Comparison of ENCODE assay signal across 1 cellular context in the genomic region with DNA sequence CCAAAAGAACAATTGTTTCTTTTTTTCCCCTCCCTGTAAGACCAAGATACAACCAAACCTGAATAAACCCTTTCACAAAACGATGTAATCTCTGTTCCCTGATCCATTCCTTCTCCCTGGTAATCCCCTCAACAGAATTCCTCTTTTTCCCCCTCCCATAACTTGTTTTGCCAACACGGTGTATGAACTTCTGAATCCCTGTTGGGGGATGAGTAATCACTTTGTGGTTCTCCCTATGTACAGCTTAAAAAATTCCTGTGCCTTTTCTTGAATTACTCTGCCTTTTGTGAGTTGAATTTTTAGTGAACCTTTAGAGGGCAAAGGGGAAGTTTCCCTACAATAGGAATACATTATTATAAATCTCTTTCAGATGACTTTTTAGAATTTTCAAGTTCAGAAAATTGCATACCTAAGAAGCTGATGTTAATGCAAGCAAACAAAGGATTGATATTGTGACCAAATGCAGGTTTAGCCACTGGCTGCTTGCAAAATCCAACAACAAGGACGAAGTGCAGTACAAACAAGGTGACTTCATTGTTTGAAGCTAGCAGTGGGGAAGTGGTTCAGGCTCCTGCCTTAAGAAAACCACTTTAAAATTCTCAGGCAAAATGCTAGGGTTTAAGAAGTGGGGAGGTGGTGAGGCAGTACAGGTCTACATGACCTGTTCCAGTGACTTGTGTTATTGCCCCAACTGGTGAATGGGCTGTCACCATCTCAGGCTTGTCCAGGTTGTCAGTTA.
TF ChIP-seq lines count a peak whose summit lies in the region.

No MANE protein-coding gene starts in this region.

TF ChIP-seq in GM23338, 12 proteins besides CTCF, POLR2A, EP300 and RAD21 (continued from another document):
- TF ChIP-seq, protein P1, sequence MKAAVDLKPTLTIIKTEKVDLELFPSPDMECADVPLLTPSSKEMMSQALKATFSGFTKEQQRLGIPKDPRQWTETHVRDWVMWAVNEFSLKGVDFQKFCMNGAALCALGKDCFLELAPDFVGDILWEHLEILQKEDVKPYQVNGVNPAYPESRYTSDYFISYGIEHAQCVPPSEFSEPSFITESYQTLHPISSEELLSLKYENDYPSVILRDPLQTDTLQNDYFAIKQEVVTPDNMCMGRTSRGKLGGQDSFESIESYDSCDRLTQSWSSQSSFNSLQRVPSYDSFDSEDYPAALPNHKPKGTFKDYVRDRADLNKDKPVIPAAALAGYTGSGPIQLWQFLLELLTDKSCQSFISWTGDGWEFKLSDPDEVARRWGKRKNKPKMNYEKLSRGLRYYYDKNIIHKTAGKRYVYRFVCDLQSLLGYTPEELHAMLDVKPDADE (IDR thresholded peaks at IDR 0.05) = no peak
TF ChIP-seq in GM23338: peak in this region for 0.
